In the genomic region with DNA sequence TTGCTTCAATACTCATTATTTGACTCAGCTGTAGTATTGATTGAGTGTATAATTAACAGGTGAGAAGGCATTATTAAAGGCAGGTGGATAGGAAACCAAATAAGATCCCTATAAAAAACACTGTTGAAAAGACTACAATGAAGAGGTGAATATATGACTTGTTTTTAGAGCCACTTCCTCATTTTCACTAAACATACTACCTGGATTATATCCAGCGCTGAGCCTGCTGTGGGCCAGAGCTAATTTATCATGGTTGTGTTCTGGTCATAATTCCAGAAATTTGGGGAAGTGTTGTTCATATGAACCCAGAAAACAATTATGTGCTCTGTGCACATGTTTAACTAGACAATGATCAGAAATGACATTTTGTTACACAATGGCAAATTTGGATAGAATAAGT, we compare ENCODE assay signal across 14 cellular contexts.
"Had no signal": no experiment of that assay in that cellular context is flagged by ENCODE, and none has a peak within 500 bp of the region (broad histone marks: within the 10 kb centered on the region; RNA-seq: fewer than 3 reads in every experiment).

No MANE protein-coding gene starts in this region.

- H3K27me3 ChIP-seq: ascending aorta, right lobe of liver, upper lobe of left lung had no signal

- H3K27ac ChIP-seq: ascending aorta, dorsolateral prefrontal cortex, left ventricle myocardium inferior, prostate gland, right lobe of liver, upper lobe of left lung had no signal

- H3K4me1 ChIP-seq: ascending aorta, left ventricle myocardium inferior, prostate gland, right lobe of liver, upper lobe of left lung had no signal

- H3K4me3 ChIP-seq: ascending aorta, dorsolateral prefrontal cortex, left ventricle myocardium inferior, prostate gland, right lobe of liver, upper lobe of left lung had no signal

- H3K36me3 ChIP-seq: ascending aorta, left ventricle myocardium inferior, prostate gland, right lobe of liver, upper lobe of left lung had no signal

- ATAC-seq: activated naive CD8-positive, alpha-beta T cell treated with anti-CD3 and anti-CD28 coated beads, Interleukin-2, amount 50 U/mL, for 24 hours; right lobe of liver had no signal

- H3K9me3 ChIP-seq: ascending aorta, left ventricle myocardium inferior, prostate gland, right lobe of liver, upper lobe of left lung had no signal

- DNase-seq: activated CD4-positive, alpha-beta T cell treated with anti-CD3 and anti-CD28 coated beads, Interleukin-2, amount 10 ng/mL, durations not matched to agents 7 days and 5 days; activated CD4-positive, CD25-positive, alpha-beta regulatory T cell; activated CD8-positive, alpha-beta memory T cell treated with anti-CD3 and anti-CD28 coated beads for 24 hours; activated naive CD4-positive, alpha-beta T cell treated with Interleukin-2 at 50 U/mL for 16 hours; activated naive CD8-positive, alpha-beta T cell treated with anti-CD3 and anti-CD28 coated beads, Interleukin-2, amount 50 U/mL, for 24 hours; dorsolateral prefrontal cortex; left ventricle myocardium inferior; occipital lobe; right lobe of liver; stimulated activated CD4-positive, alpha-beta T cell treated with anti-CD3 and anti-CD28 coated beads, Interleukin-2, amount 100 ng/mL, for 24 hours; stimulated activated naive CD4-positive, alpha-beta T cell treated with Interleukin-2 at 50 U/mL for 16 hours; upper lobe of left lung had no signal
